8 cellular contexts compared by ENCODE assay signal in the genomic region with DNA sequence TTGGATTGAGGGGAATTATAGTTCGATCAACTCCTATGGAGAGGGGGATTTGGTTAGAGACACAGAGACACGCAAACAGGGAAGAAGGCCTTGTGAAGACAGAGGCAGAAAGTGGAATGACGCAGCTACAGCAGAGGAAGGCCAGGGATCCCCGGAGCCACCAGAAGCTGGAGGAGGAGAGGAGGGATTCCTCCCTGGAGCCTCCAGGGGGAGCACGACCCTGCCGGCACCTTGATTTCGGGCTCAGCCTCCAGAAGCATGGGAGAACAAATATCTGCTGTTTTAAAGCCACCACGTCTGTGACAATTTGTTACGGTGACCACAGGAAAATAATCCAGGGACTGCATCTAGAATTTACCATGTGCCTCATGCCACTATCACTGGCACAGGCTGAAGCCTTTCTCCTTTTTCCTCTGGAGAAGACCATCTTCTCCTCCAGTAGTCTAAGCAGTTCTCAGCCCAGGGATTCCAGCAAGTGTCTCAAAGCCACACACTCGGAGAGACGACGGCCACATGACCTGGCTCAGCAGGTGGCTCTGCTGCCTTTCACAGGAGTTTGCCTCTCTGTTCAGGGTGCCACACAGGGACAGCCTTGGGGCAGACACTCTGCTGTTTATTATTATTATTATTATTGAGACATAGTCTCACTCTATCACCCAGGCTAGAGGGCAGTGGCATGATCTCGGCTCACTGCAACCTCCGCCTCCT. TPM values are rescaled to one million over a fixed set of nuclear protein-coding genes. Genes with fewer than 3 reads are reported as not detected.
A peak's percentile ranks its signal among the peaks of the same experiment; 100 is the strongest.
DNase-seq lines count a peak whose midpoint lies in the region; ATAC-seq, FAIRE-seq and TF ChIP-seq lines count a peak whose summit lies in the region.

No MANE protein-coding gene starts in this region.

- ATAC-seq in GM12878 = peak; percentile 67
- no peak for ATAC-seq in HG03097 (IDR thresholded peaks at IDR 0.05; ENCODE audit: low FRiP score, unreplicated experiment)
- ATAC-seq in GM21526 (IDR thresholded peaks at IDR 0.05; ENCODE audit: low FRiP score, unreplicated experiment) = no peak

- peak; percentile 72 for FAIRE-seq in GM12878 (lab: Jason Lieb, UNC)

- H3K4me2 ChIP-seq in OCI-LY1 (ENCODE audit: low read length) (no peak overlapping the region), GM12878 (ENCODE audit: control insufficient read depth, insufficient read depth) (no peak overlapping the region)

- intact Hi-C loops in GM12878 (cut with micrococcal nuclease; ENCODE audit: unreplicated experiment) = loop anchor here (5.0 to 10.0 kb wide), 2 partner anchors 80 to 883 kb away; no protein-coding TSS in a partner anchor

- H2AFZ ChIP-seq in OCI-LY1 (ENCODE audit: low read length) = no peak overlapping the region
- H2AFZ ChIP-seq in GM12878 (ENCODE audit: control insufficient read depth, low read depth, low read length) = no peak overlapping the region

- H3F3A ChIP-seq in OCI-LY1 (ENCODE audit: insufficient read depth, low read length) = no peaks in the 10 kb centered on the region

- H3K27ac ChIP-seq in OCI-LY1 (ENCODE audit: low read depth, low read length, poor library complexity, severe bottlenecking) (no peak overlapping the region), GM12878 (ENCODE audit: control insufficient read depth, insufficient read depth) (no peak overlapping the region)

- H3K27me3 ChIP-seq in OCI-LY1 (ENCODE audit: insufficient read depth, low read length) (no peaks in the 10 kb centered on the region), GM12878 (replicated peaks in 1 of 2; ENCODE audit: control insufficient read depth in 2 of 2, insufficient read depth in 2 of 2, low read length in 1 of 2) (no peaks in the 10 kb centered on the region), iPS-15b (ENCODE audit: control insufficient read depth, insufficient read depth, low read length) (no peaks in the 10 kb centered on the region)

- CTCF ChIA-PET in GM12878 (lab: Yijun Ruan, JAX) = interaction anchor here (1.0 to 1.9 kb wide), 4 partner anchors 11 to 101 kb away, joined by 3 to 5 read pairs (median 4); no protein-coding TSS in a partner anchor

- peak; percentile 54 for TF ChIP-seq RAD21 in GM12878 (IDR thresholded peaks at IDR 0.05; ENCODE audit: insufficient read depth, low read depth, low read length)

- no TSS peak for BruUV-seq in GM12878 (replicated peaks; lab: Mats Ljungman, UMichigan)

- H3K9me3 ChIP-seq in OCI-LY1 (ENCODE audit: low read length) (no peaks in the 10 kb centered on the region), GM12878 (replicated peaks; ENCODE audit: control insufficient read depth, insufficient read depth, low read length) (no peaks in the 10 kb centered on the region), iPS-15b (ENCODE audit: control insufficient read depth, insufficient read depth, low read length) (no peaks in the 10 kb centered on the region)

- POLR2A ChIA-PET in GM12878 (lab: Charles Lee) = no interaction called here

- H3K4me1 ChIP-seq in OCI-LY1 (ENCODE audit: insufficient read depth, low read length, severe bottlenecking) (no peaks in the 10 kb centered on the region), GM12878 (ENCODE audit: control insufficient read depth, insufficient read depth, low read length) (no peaks in the 10 kb centered on the region), iPS-15b (ENCODE audit: control insufficient read depth, insufficient read depth, low read length) (peaks cover 5% of the 10 kb centered on the region)

- in situ Hi-C loops in GM12878 (cut with MboI) = loop anchor here (5.0 kb wide), 1 partner anchor 100 kb away; no protein-coding TSS in a partner anchor

- no peak overlapping the region for H3K4me3 ChIP-seq in AG09309 (ENCODE audit: control insufficient read depth, low read depth, low read length)
- H3K4me3 ChIP-seq in GM12875 (ENCODE audit: low read depth, low read length) = no peak overlapping the region
- no peak overlapping the region for H3K4me3 ChIP-seq in OCI-LY1 (ENCODE audit: low read depth, low read length, poor library complexity, severe bottlenecking)
- H3K4me3 ChIP-seq in GM12878 = no peak overlapping the region
- no peak overlapping the region for H3K4me3 ChIP-seq in iPS-15b (ENCODE audit: low read depth, low read length)

- H3K36me3 ChIP-seq in OCI-LY1 (ENCODE audit: insufficient read depth, low read length) (no peaks in the 10 kb centered on the region), GM12878 (ENCODE audit: control insufficient read depth in 2 of 2, insufficient read depth in 2 of 2, low read length in 1 of 2) (no peaks in the 10 kb centered on the region), iPS-15b (ENCODE audit: control insufficient read depth, insufficient read depth, low read length) (no peaks in the 10 kb centered on the region)

- peak; percentile 91 for TF ChIP-seq CTCF in AG09309 (IDR thresholded peaks at IDR 0.05; ENCODE audit: control insufficient read depth, insufficient read depth, low read depth, low read length, missing control alignments)
- TF ChIP-seq CTCF in GM12875 (IDR thresholded peaks at IDR 0.05; ENCODE audit: borderline replicate concordance, insufficient read depth, low read depth, low read length) = peak; percentile 75
- peak; percentile 26; the same call in 1 of the 2 replicates for TF ChIP-seq CTCF in OCI-LY1 (IDR thresholded peaks at IDR 0.05; ENCODE audit: low read length)
- TF ChIP-seq CTCF in GM12878 (IDR thresholded peaks at IDR 0.05 in 2 of 3, conservative IDR thresholded peaks at IDR 0.05 in 1 of 3; ENCODE audit: control insufficient read depth in 2 of 3, extremely low read depth in 1 of 3, insufficient read depth in 1 of 3, low read depth in 3 of 3, low read length in 3 of 3) = peak; percentile 55 to 62 (median 59)

- no peak overlapping the region for H3K9ac ChIP-seq in OCI-LY1 (ENCODE audit: low read length)
- no peak overlapping the region for H3K9ac ChIP-seq in GM12878 (ENCODE audit: control insufficient read depth, insufficient read depth, low read length)
- peak overlapping the region; percentile 37 for H3K9ac ChIP-seq in iPS-15b (ENCODE audit: low read depth, low read length)

- SMC1A ChIA-PET in GM12878 (lab: Charles Lee; ENCODE audit: uncharacterized antibody, unreplicated experiment) = no interaction called here

- H4K20me1 ChIP-seq in OCI-LY1 (ENCODE audit: insufficient read depth, low read length) (no peaks in the 10 kb centered on the region), GM12878 (ENCODE audit: control insufficient read depth, insufficient read depth) (no peaks in the 10 kb centered on the region)

- DNase-seq in AG09309 (ENCODE audit: low read depth) (peak; percentile 1), GM12878 (ENCODE audit: low read depth, low spot score) (no peak)
- peak; percentile 16 to 24 for DNase-seq in stimulated activated CD4-positive, alpha-beta T cell treated with anti-CD3 and anti-CD28 coated beads, Interleukin-2, amount 100 ng/mL, for 48 hours

- TF ChIP-seq EP300 in GM12878 (IDR thresholded peaks at IDR 0.05; ENCODE audit: borderline replicate concordance in 1 of 2, control insufficient read depth in 1 of 2, low read depth in 2 of 2, low read length in 2 of 2) = no peak

- WGBS in GM12878 (ENCODE audit: insufficient coverage, insufficient replicate concordance, low lambda C conversion rate, missing lambda C conversion rate) = 49% methylated on average over 14 of the region's 14 CpGs

- RAD21 ChIA-PET in GM12878 (lab: Charles Lee; ENCODE audit: unreplicated experiment) = no interaction called here

- no peak for TF ChIP-seq POLR2A in GM12878 (IDR thresholded peaks at IDR 0.05; ENCODE audit: low read depth, low read length)

- H3K9me2 ChIP-seq in OCI-LY1 (ENCODE audit: low read depth, low read length) = no peaks in the 10 kb centered on the region

- no peaks in the 10 kb centered on the region for H3K79me2 ChIP-seq in OCI-LY1 (ENCODE audit: insufficient read depth, low read length)
- H3K79me2 ChIP-seq in GM12878 (ENCODE audit: control insufficient read depth, insufficient read depth, low read length) = no peaks in the 10 kb centered on the region

TF ChIP-seq in GM12878, 131 proteins besides CTCF, POLR2A, EP300 and RAD21:
- TF ChIP-seq SREBF2 (IDR thresholded peaks at IDR 0.05; ENCODE audit: low read length) (no peak), SMC3 (IDR thresholded peaks at IDR 0.05; ENCODE audit: borderline replicate concordance, low read length) (peak; percentile 56)

RNA-seq across cellular contexts. Expression of gene CCNE1, which starts 39.9 kb away (rescaled TPM):
- 4.8 and 8.6 TPM in 2 replicates for total RNA-seq in GM12878 (2013; cell fraction: nucleolus; rRNA removed)
- 42.2 and 43.7 TPM in 2 replicates for total RNA-seq in GM12878 (2014; rRNA removed)
- total RNA-seq in GM12878 (2014; rRNA removed; fragmentation: Illumina TruSeq; extraction: Trizol) = 31.8 and 33.4 TPM in 2 replicates
- total RNA-seq in GM12878 (2021) = 35.7 and 41.9 TPM in 2 replicates
- 9.7 TPM for polyA plus RNA-seq in GM12878 (2011; ENCODE audit: low read depth)
- polyA plus RNA-seq in GM12878 (2011; rRNA removed) = 19.4 and 22.7 TPM in 2 replicates
- 16.2 and 16.7 TPM in 2 replicates for polyA plus RNA-seq in GM12878 (2011; cell fraction: cytosol; rRNA removed)
- polyA plus RNA-seq in GM12878 (2011; cell fraction: nucleus; rRNA removed) = 29.6 and 35.5 TPM in 2 replicates
- polyA plus RNA-seq in GM12878 (2012) = 12.5 and 14.4 TPM in 2 replicates
- 43.1 TPM in 2 replicates for polyA plus RNA-seq in GM12878 (2014; fragmentation: Illumina TruSeq; extraction: Trizol)
- 10 to 100 TPM in 1 of 2 experiments, 1 to 10 TPM in 1; 9.3 to 17.0 TPM for polyA plus RNA-seq in GM12878 (2014; fragmentation: Nextera tagmentation; extraction: Ambion mirVana)
- polyA plus RNA-seq in GM12878 (2014; rRNA removed) = 44.2 and 46.0 TPM in 2 replicates
- polyA plus RNA-seq in GM12878 (2016; fragmentation: Nextera tagmentation; extraction: Ambion mirVana) = 10 to 100 TPM in 1 of 2 experiments, 1 to 10 TPM in 1; 6.3 to 39.7 TPM
- polyA minus RNA-seq in GM12878 (2011; rRNA and poly(A)+ RNA removed) = 9.9 and 15.7 TPM in 2 replicates
- 3.9 and 9.9 TPM in 2 replicates for polyA minus RNA-seq in GM12878 (2011; cell fraction: cytosol; rRNA and poly(A)+ RNA removed)
- polyA minus RNA-seq in GM12878 (2011; cell fraction: nucleus; rRNA and poly(A)+ RNA removed) = 9.6 and 22.5 TPM in 2 replicates

RNA-seq across cellular contexts. Expression of gene C19orf12, which starts 56.8 kb away (rescaled TPM):
- 24.8 and 33.3 TPM in 2 replicates for total RNA-seq in GM12878 (2013; cell fraction: nucleolus; rRNA removed)
- total RNA-seq in GM12878 (2014; rRNA removed) (20.4 and 21.9 TPM in 2 replicates), GM12878 (2014; rRNA removed; fragmentation: Illumina TruSeq; extraction: Trizol) (10.6 and 12.8 TPM in 2 replicates), GM12878 (2021) (20.9 and 21.6 TPM in 2 replicates)
- polyA plus RNA-seq in GM12878 (2011; ENCODE audit: low read depth) = 7.3 TPM
- polyA plus RNA-seq in GM12878 (2011; rRNA removed) (23.5 and 24.9 TPM in 2 replicates), GM12878 (2014; fragmentation: Illumina TruSeq; extraction: Trizol) (8.2 and 12.5 TPM in 2 replicates), GM12878 (2014; fragmentation: Nextera tagmentation; extraction: Ambion mirVana) (1 to 10 TPM; 2.3 to 6.6 TPM), GM12878 (2014; rRNA removed) (19.6 and 22.6 TPM in 2 replicates), GM12878 (2016; fragmentation: Nextera tagmentation; extraction: Ambion mirVana) (10 to 100 TPM; 20.0 to 20.5 TPM)
- 22.2 and 29.7 TPM in 2 replicates for polyA plus RNA-seq in GM12878 (2011; cell fraction: cytosol; rRNA removed)
- 23.6 and 25.4 TPM in 2 replicates for polyA plus RNA-seq in GM12878 (2011; cell fraction: nucleus; rRNA removed)
- 13.2 and 14.9 TPM in 2 replicates for polyA plus RNA-seq in GM12878 (2012)
- 9.3 and 15.4 TPM in 2 replicates for polyA minus RNA-seq in GM12878 (2011; rRNA and poly(A)+ RNA removed)
- polyA minus RNA-seq in GM12878 (2011; cell fraction: cytosol; rRNA and poly(A)+ RNA removed) = 6.0 and 7.4 TPM in 2 replicates
- 5.3 and 8.3 TPM in 2 replicates for polyA minus RNA-seq in GM12878 (2011; cell fraction: nucleus; rRNA and poly(A)+ RNA removed)

Comparison
In these comparisons a context has a peak if more than half of its experiments do, and no peak if none do; other contexts are left out.
1. CTCF ChIP-seq: peak in every context shown above with its lines; median percentile 91 in AG09309; 75 in GM12875; 59 in GM12878; 26 in OCI-LY1.